1 cellular context compared by ENCODE assay signal in genomic region chr17:56909742-56910508, GRCh38.
TF ChIP-seq lines count a peak whose summit lies in the region.

No MANE protein-coding gene starts in this region.

TF ChIP-seq in HepG2, 621 proteins besides CTCF, POLR2A, EP300 and RAD21 (continued from another document):
- TF ChIP-seq ZNF609 (CRISPR knock-in tag; IDR thresholded peaks at IDR 0.05; ENCODE audit: borderline replicate concordance) (peak; percentile 49; the same call in 1 of the 2 replicates), MLXIP (CRISPR knock-in tag; IDR thresholded peaks at IDR 0.05; ENCODE audit: borderline replicate concordance) (no peak), HDAC1 (CRISPR knock-in tag; IDR thresholded peaks at IDR 0.05) (peak; percentile 60; the same call in 1 of the 2 replicates), FOSL2 (CRISPR knock-in tag; IDR thresholded peaks at IDR 0.05) (0 out of 2 replicates have a peak, but pooled peaks have one; percentile 32), ZNF619 (CRISPR knock-in tag; IDR thresholded peaks at IDR 0.05) (0 out of 2 replicates have a peak, but pooled peaks have one; percentile 38)
TF ChIP-seq in HepG2: peak in this region for 107.
